Comparison of ENCODE assay signal across 17 cellular contexts in the genomic region with DNA sequence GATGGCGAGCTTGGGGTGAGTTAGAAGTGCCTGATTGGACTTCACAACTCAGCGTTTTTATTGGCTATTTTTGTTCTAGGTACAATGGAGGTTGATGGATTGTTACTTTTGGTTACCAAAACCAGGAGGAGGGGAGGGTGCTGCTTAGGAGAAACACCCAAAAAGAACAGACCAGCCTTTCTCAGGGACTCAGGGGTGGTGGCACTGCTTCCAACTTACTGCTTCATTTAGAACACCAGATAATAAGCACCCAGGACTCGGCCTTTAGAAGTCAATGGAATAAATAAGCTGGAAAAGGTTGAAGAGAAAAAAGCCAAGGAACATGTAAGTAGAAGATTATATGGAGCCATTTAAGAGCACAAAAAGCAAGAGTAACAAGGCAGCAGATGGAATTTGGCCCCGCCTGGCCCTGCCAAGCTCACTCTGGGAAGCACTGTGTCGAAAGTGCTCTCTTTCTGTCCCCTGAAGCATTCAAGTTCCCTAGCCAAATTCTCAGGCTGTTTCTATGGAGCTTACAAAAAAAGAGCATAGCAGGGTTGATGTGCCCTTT.
DNase-seq lines count a peak whose midpoint lies in the region; ATAC-seq and TF ChIP-seq lines count a peak whose summit lies in the region.
"Had no signal": no experiment of that assay in that cellular context is flagged by ENCODE, and none has a peak within 500 bp of the region (broad histone marks: within the 10 kb centered on the region; RNA-seq: fewer than 3 reads in every experiment).

No MANE protein-coding gene starts in this region.

- H3K27me3 ChIP-seq in dorsolateral prefrontal cortex = no peaks in the 10 kb centered on the region
- H3K27me3 ChIP-seq: BLaER1 treated with 17β-estradiol and CSF1 and Interleukin-3, amounts not matched to agents 10 nM and 100 nM had no signal

- H3K27ac ChIP-seq in angular gyrus (ENCODE audit: low read depth, low read length) (peak overlapping the region; percentile 44), dorsolateral prefrontal cortex (peak overlapping the region in 35 of 59 donors; percentile 5 to 65 (median 33)), substantia nigra (ENCODE audit: low read depth, low read length, poor library complexity, severe bottlenecking) (no peak overlapping the region)
- H3K27ac ChIP-seq: BLaER1 treated with 17β-estradiol and CSF1 and Interleukin-3, amounts not matched to agents 10 nM and 100 nM; PC-9 had no signal

- ATAC-seq in HG03342 (IDR thresholded peaks at IDR 0.05; ENCODE audit: unreplicated experiment) (no peak), GM21390 (IDR thresholded peaks at IDR 0.05; ENCODE audit: unreplicated experiment) (no peak)

- no peak overlapping the region for H3K4me3 ChIP-seq in dorsolateral prefrontal cortex
- H3K4me3 ChIP-seq: BLaER1 treated with 17β-estradiol and CSF1 and Interleukin-3, amounts not matched to agents 10 nM and 100 nM; PC-9 had no signal

- intact Hi-C loops in dorsolateral prefrontal cortex (cut with DNase I) = no loop called here

- no peak for TF ChIP-seq CTCF in dorsolateral prefrontal cortex (IDR thresholded peaks at IDR 0.05 in 54 of 56, conservative IDR thresholded peaks at IDR 0.05 in 2 of 56; ENCODE audit: low read depth in 1 of 56, partially characterized antibody in 56 of 56)

- DNase-seq in dorsolateral prefrontal cortex (peak in 4 of 10 donors; percentile 6 to 62 (median 32)), midbrain (lab: John Stamatoyannopoulos, UW) (peak; percentile 76), substantia nigra (lab: John Stamatoyannopoulos, UW) (peak in 28 of 49 donors; percentile 1 to 75 (median 27)), cortex of kidney (lab: John Stamatoyannopoulos, UW) (no peak), GDM1 (lab: John Stamatoyannopoulos, UW) (no peak)
- DNase-seq: CD8-positive, alpha-beta memory T cell; H7; IMR-90; NCI-H1436; NCI-H2029; NCI-H345; NCI-H526; PC-9 had no signal

Comparison
In these comparisons a context has a peak if more than half of its experiments do, and no peak if none do; other contexts are left out.
1. DNase-seq: peak in midbrain (single experiment) and substantia nigra (28 of 49); none in cortex of kidney (single experiment) and GDM1 (single experiment).